ENCODE assay signal across 14 cellular contexts in genomic region chr14:74684444-74684843, GRCh38. TPM values are rescaled to one million over a fixed set of nuclear protein-coding genes. Genes with fewer than 3 reads are reported as not detected.
DNase-seq lines count a peak whose midpoint lies in the region; ATAC-seq and TF ChIP-seq lines count a peak whose summit lies in the region.
"Had no signal": no experiment of that assay in that cellular context is flagged by ENCODE, and none has a peak within 500 bp of the region (broad histone marks: within the 10 kb centered on the region; RNA-seq: fewer than 3 reads in every experiment).

No MANE protein-coding gene starts in this region.

- CTCF ChIA-PET in naive thymus-derived CD4-positive, alpha-beta T cell (lab: Charles Lee): interaction anchor here (1.4 kb wide), 1 partner anchor 75 kb away, joined by 4 read pairs; no protein-coding TSS in a partner anchor

- peak; percentile 68 for ATAC-seq in GM21737 (IDR thresholded peaks at IDR 0.05; ENCODE audit: unreplicated experiment)
- ATAC-seq in naive thymus-derived CD4-positive, alpha-beta T cell: peak; percentile 85

- H3K9me3 ChIP-seq in OCI-LY1 (ENCODE audit: low read length) (no peaks in the 10 kb centered on the region), vagina (no peaks in the 10 kb centered on the region)
- no peaks in the 10 kb centered on the region for H3K9me3 ChIP-seq in naive thymus-derived CD4-positive, alpha-beta T cell (ENCODE audit: control insufficient read depth in 2 of 3, low read length in 3 of 3)

- peak overlapping the region; percentile 41; the same call in 1 of the 2 replicates for H3K9ac ChIP-seq in OCI-LY1 (ENCODE audit: low read length)

- peaks cover 14 to 43% (median 39%) of the 10 kb centered on the region in 7 donors for H3K4me1 Mint-ChIP-seq in naive thymus-derived CD4-positive, alpha-beta T cell

- H3K27me3 Mint-ChIP-seq in naive thymus-derived CD4-positive, alpha-beta T cell: no peaks in the 10 kb centered on the region
- H3K27me3 Mint-ChIP-seq: central memory CD8-positive, alpha-beta T cell had no signal

- H3K36me3 ChIP-seq in OCI-LY1 (ENCODE audit: insufficient read depth, low read length): peaks cover 48% of the 10 kb centered on the region
- H3K36me3 ChIP-seq in naive thymus-derived CD4-positive, alpha-beta T cell (ENCODE audit: control insufficient read depth in 2 of 3, insufficient read depth in 3 of 3, low read length in 3 of 3): peaks cover 0 to 21% (median 4%) of the 10 kb centered on the region in 3 experiments
- H3K36me3 ChIP-seq in vagina: peaks cover 0 to 24% of the 10 kb centered on the region in 2 donors

- peak overlapping the region in 7 of 10 donors; percentile 13 to 58 (median 39) for H3K4me3 Mint-ChIP-seq in naive thymus-derived CD4-positive, alpha-beta T cell
- H3K4me3 Mint-ChIP-seq: central memory CD8-positive, alpha-beta T cell had no signal

- no peaks in the 10 kb centered on the region for H3F3A ChIP-seq in OCI-LY1 (ENCODE audit: insufficient read depth, low read length)

- H3K9me2 ChIP-seq in OCI-LY1 (ENCODE audit: low read depth, low read length): no peaks in the 10 kb centered on the region

- peak overlapping the region in 8 of 9 donors; percentile 49 to 89 (median 72) for H3K27ac Mint-ChIP-seq in naive thymus-derived CD4-positive, alpha-beta T cell
- H3K27ac Mint-ChIP-seq: activated T-helper 2 cell treated with anti-CD3 and anti-CD28 coated beads, Interferon-gamma antibody, Interleukin-2, Interleukin-4, amounts not matched to agents 10 μg/mL and 5 μg/mL and 100 μg/mL, durations not matched to agents 14 hours and 24 hours and 36 hours had no signal

- H3K4me3 ChIP-seq in OCI-LY1 (ENCODE audit: low read depth, low read length, poor library complexity, severe bottlenecking) (peak overlapping the region; percentile 43), vagina (no peak overlapping the region)
- no peak overlapping the region for H3K4me3 ChIP-seq in naive thymus-derived CD4-positive, alpha-beta T cell (ENCODE audit: low read length)

- H3K4me1 ChIP-seq in OCI-LY1 (ENCODE audit: insufficient read depth, low read length, severe bottlenecking) (peaks cover 43% of the 10 kb centered on the region), vagina (no peaks in the 10 kb centered on the region)
- H3K4me1 ChIP-seq in naive thymus-derived CD4-positive, alpha-beta T cell (ENCODE audit: control insufficient read depth in 2 of 2, insufficient read depth in 2 of 2, low read length in 2 of 2): peaks cover 0 to 9% of the 10 kb centered on the region in 2 donors

- no peak overlapping the region for H2AFZ ChIP-seq in OCI-LY1 (ENCODE audit: low read length)

- H3K79me2 ChIP-seq in OCI-LY1 (ENCODE audit: insufficient read depth, low read length): no peaks in the 10 kb centered on the region

- intact Hi-C loops in naive thymus-derived CD4-positive, alpha-beta T cell (cut with micrococcal nuclease): no loop called here
- intact Hi-C loops in vagina (cut with DNase I): no loop called here

- H4K20me1 ChIP-seq in OCI-LY1 (ENCODE audit: insufficient read depth, low read length): no peaks in the 10 kb centered on the region

- DNase-seq in GM13976 (ENCODE audit: low spot score) (peak; percentile 43), DMS79 (lab: John Stamatoyannopoulos, UW) (no peak), RKO (ENCODE audit: low spot score) (no peak), vagina (ENCODE audit: extremely low spot score in 2 of 2) (no peak)
- DNase-seq in naive thymus-derived CD4-positive, alpha-beta T cell: peak in 5 of 9 donors; percentile 3 to 25 (median 8)
- no peak for DNase-seq in stimulated activated CD4-positive, alpha-beta T cell treated with anti-CD3 and anti-CD28 coated beads, Interleukin-12 subunit alpha, Interleukin-12 subunit beta, amount 100 ng/mL, for 4 hours
- DNase-seq: NCI-H1417 treated with DMSO at 0.1 percent for 48 hours; nucleus accumbens; stimulated activated CD4-positive, alpha-beta T cell treated with anti-CD3 and anti-CD28 coated beads, Interleukin-2, amount 100 ng/mL, for 48 hours had no signal

- TF ChIP-seq POLR2A in vagina (IDR thresholded peaks at IDR 0.05): no peak

- TF ChIP-seq CTCF in GM13976 (IDR thresholded peaks at IDR 0.05; ENCODE audit: borderline replicate concordance, control extremely low read depth, extremely low read depth, insufficient read depth, missing control alignments) (no peak), OCI-LY1 (IDR thresholded peaks at IDR 0.05; ENCODE audit: low read length) (no peak), vagina (IDR thresholded peaks at IDR 0.05) (no peak)

- peak overlapping the region; percentile 89 for H3K27ac ChIP-seq in OCI-LY1 (ENCODE audit: low read depth, low read length, poor library complexity, severe bottlenecking)
- H3K27ac ChIP-seq in naive thymus-derived CD4-positive, alpha-beta T cell (ENCODE audit: low read depth, low read length): peak overlapping the region; percentile 37
- no peak overlapping the region for H3K27ac ChIP-seq in vagina
- H3K27ac ChIP-seq: VCaP had no signal

- peaks cover 14 to 45% (median 19%) of the 10 kb centered on the region in 5 donors for H3K36me3 Mint-ChIP-seq in naive thymus-derived CD4-positive, alpha-beta T cell

- POLR2A ChIA-PET in naive thymus-derived CD4-positive, alpha-beta T cell (lab: Charles Lee): no interaction called here

- H3K27me3 ChIP-seq in OCI-LY1 (ENCODE audit: insufficient read depth, low read length) (no peaks in the 10 kb centered on the region), vagina (no peaks in the 10 kb centered on the region)
- no peaks in the 10 kb centered on the region for H3K27me3 ChIP-seq in naive thymus-derived CD4-positive, alpha-beta T cell (ENCODE audit: control insufficient read depth in 2 of 2, insufficient read depth in 2 of 2, low read length in 2 of 2)

- peak overlapping the region; percentile 65 for H3K4me2 ChIP-seq in OCI-LY1 (ENCODE audit: low read length)

- peaks cover 0 to 1% (median 0%) of the 10 kb centered on the region in 11 donors for H3K9me3 Mint-ChIP-seq in naive thymus-derived CD4-positive, alpha-beta T cell
- H3K9me3 Mint-ChIP-seq: activated T-helper 2 cell treated with anti-CD3 and anti-CD28 coated beads, Interferon-gamma antibody, Interleukin-2, Interleukin-4, amounts not matched to agents 10 μg/mL and 5 μg/mL and 100 μg/mL, durations not matched to agents 14 hours and 24 hours and 36 hours; central memory CD8-positive, alpha-beta T cell had no signal

- in situ Hi-C loops in GM13976 (cut with MboI; ENCODE audit: low sequenced_read_pairs, unreplicated experiment): no loop called here

RNA-seq across cellular contexts. Expression of gene AREL1, which starts 28.4 kb away (rescaled TPM):
- total RNA-seq in naive thymus-derived CD4-positive, alpha-beta T cell: 10 to 100 TPM; 35.6 to 52.0 (median 43.5) TPM
- 10 to 100 TPM; 16.1 to 25.9 TPM for polyA plus RNA-seq in naive thymus-derived CD4-positive, alpha-beta T cell
- total RNA-seq in vagina: 32.7 TPM

RNA-seq across cellular contexts. Expression of gene FCF1, which starts 28.5 kb away (rescaled TPM):
- 10 to 100 TPM; 36.5 to 66.6 (median 60.8) TPM for total RNA-seq in naive thymus-derived CD4-positive, alpha-beta T cell
- polyA plus RNA-seq in naive thymus-derived CD4-positive, alpha-beta T cell: 10 to 100 TPM; 34.6 to 35.5 TPM
- 11.0 TPM for total RNA-seq in vagina

Comparison
In these comparisons a context has a peak if more than half of its experiments do, and no peak if none do; other contexts are left out.
1. DNase-seq: peak in GM13976 (single experiment) and naive thymus-derived CD4-positive, alpha-beta T cell (5 of 9); none in DMS79 (single experiment), RKO (single experiment), stimulated activated CD4-positive, alpha-beta T cell treated with anti-CD3 and anti-CD28 coated beads, Interleukin-12 subunit alpha, Interleukin-12 subunit beta, amount 100 ng/mL, for 4 hours (single experiment) and vagina (0 of 2).